Comparison of ENCODE assay signal across 26 cellular contexts in genomic region chr12:62396750-62397149, GRCh38.
"Had no signal": no experiment of that assay in that cellular context is flagged by ENCODE, and none has a peak within 500 bp of the region (broad histone marks: within the 10 kb centered on the region; RNA-seq: fewer than 3 reads in every experiment).

No MANE protein-coding gene starts in this region.

- H3K4me2 ChIP-seq: smooth muscle cell had no signal

- DNase-seq: activated B cell treated with CpG ODN at 0.5 μM for 24 hours; activated CD4-positive, alpha-beta T cell treated with anti-CD3 and anti-CD28 coated beads for 36 hours; activated CD4-positive, alpha-beta T cell treated with anti-CD3 and anti-CD28 coated beads, Interleukin-2, amount 50 U/mL, for 4 hours; activated CD8-positive, alpha-beta memory T cell treated with anti-CD3 and anti-CD28 coated beads, Interleukin-2, amount 50 U/mL, for 4 hours; activated gamma-delta T cell; activated naive CD4-positive, alpha-beta T cell treated with anti-CD3 and anti-CD28 coated beads, Interleukin-2, amount 50 U/mL, for 16 hours; activated T-cell treated with anti-CD3 and anti-CD28 coated beads, Interleukin-2, amount 50 U/mL, for 1 hour; effector memory CD8-positive, alpha-beta T cell; foreskin melanocyte; heart right ventricle; left ventricle myocardium inferior; stimulated activated CD4-positive, alpha-beta T cell treated with anti-CD3 and anti-CD28 coated beads, Interleukin-1b, Interleukin-23, amount 100 ng/mL, for 48 hours; stimulated activated CD4-positive, alpha-beta T cell treated with anti-CD3 and anti-CD28 coated beads, Interleukin-4, amount 100 ng/mL, for 4 hours; stimulated activated CD8-positive, alpha-beta memory T cell treated with anti-CD3 and anti-CD28 coated beads, Interleukin-4, amount 100 ng/mL, for 48 hours; T-helper 1 cell had no signal

- H3K9me3 ChIP-seq: heart right ventricle, left ventricle myocardium inferior, mucosa of descending colon, right atrium auricular region, suprapubic skin, tibial nerve had no signal

- H3K4me3 ChIP-seq: coronary artery, heart right ventricle, left ventricle myocardium inferior, lung, mucosa of descending colon, right atrium auricular region, smooth muscle cell, suprapubic skin, tibial nerve had no signal

- H3K27me3 ChIP-seq: heart right ventricle, right atrium auricular region, suprapubic skin, tibial nerve had no signal

- H3K27ac ChIP-seq: coronary artery, heart right ventricle, left ventricle myocardium inferior, right atrium auricular region, suprapubic skin, tibial nerve had no signal

- ATAC-seq: activated CD4-positive, alpha-beta T cell treated with anti-CD3 and anti-CD28 coated beads for 36 hours; effector memory CD8-positive, alpha-beta T cell; heart right ventricle; mucosa of descending colon; natural killer cell treated with Interleukin-12 subunit alpha and Interleukin-12 subunit beta and Interleukin-15 and Interleukin-18, amount 100 ng/mL, for 72 hours; stimulated activated memory B cell treated with anti-CD40 and anti-IgM and Interleukin-4, amounts not matched to agents 10 μg/mL and 1 μg/mL and 100 μg/mL, for 72 hours had no signal

- H3K4me1 ChIP-seq: heart right ventricle, left ventricle myocardium inferior, right atrium auricular region, suprapubic skin, tibial nerve had no signal

- FAIRE-seq: bronchial epithelial cell, islet of Langerhans had no signal
